8 cellular contexts compared by ENCODE assay signal in the genomic region with DNA sequence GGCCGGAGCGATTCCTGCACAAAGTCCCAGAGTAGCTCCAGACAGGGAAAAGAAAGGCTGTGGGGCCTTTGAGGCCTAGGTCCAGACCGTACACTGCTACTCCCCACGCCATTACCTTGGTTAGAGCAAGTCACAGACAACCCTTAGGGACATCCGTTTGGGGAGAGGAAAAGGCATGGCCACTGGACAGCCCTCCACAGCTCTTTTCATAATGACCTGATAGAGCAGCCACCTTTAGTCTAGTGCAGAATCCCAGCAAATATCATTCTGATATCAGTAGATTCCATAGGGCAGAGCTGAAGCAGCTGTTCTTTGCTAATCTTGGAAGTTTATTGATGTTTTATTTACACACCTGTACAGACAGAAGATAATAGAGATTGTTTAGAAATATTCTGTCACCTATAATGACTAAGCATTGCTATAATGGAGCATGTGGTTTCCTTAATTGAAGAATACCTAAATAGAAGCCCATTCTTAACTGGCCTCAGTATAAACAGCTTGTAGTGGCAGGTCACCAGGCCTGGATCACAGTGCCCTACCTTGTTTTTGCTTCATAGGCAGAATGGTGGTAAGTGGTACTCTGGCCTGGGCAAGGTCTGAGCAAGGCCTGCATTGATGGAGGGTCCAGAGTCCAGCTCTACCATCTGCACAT. TPM values are rescaled to one million over a fixed set of nuclear protein-coding genes. Genes with fewer than 3 reads are reported as not detected.
A peak's percentile ranks its signal among the peaks of the same experiment; 100 is the strongest.
DNase-seq lines count a peak whose midpoint lies in the region; ATAC-seq, FAIRE-seq and TF ChIP-seq lines count a peak whose summit lies in the region.

No MANE protein-coding gene starts in this region.

- POLR2A ChIA-PET in Panc1 (lab: Charles Lee): interaction anchor here (0.5 kb wide), 1 partner anchor 104 kb away, joined by 10 read pairs; no protein-coding TSS in a partner anchor

- no peak for FAIRE-seq in small intestine (lab: Jason Lieb, UNC)

- H3K27ac ChIP-seq in Panc1 (ENCODE audit: low read length) (peak overlapping the region; percentile 72), esophagus muscularis mucosa (replicated peaks in 1 of 4) (peak overlapping the region; percentile 64 to 81 (median 72)), small intestine (ENCODE audit: low read depth in 1 of 2, low read length in 1 of 2) (peak overlapping the region; percentile 91 to 95)

- in situ Hi-C loops in Panc1 (cut with HindIII; ENCODE audit: low pct_unique_long_range_greater_than_20kb, low sequenced_read_pairs): no loop called here

- H3K4me1 ChIP-seq in Panc1 (ENCODE audit: control insufficient read depth, insufficient read depth, low read length) (peaks cover 42% of the 10 kb centered on the region), esophagus muscularis mucosa (peaks cover 77 to 90% (median 84%) of the 10 kb centered on the region in 4 donors), small intestine (ENCODE audit: control insufficient read depth in 2 of 2, insufficient read depth in 1 of 2, low read depth in 1 of 2, low read length in 1 of 2) (peaks cover 25 to 27% of the 10 kb centered on the region in 2 donors)

- ATAC-seq in Panc1 (no peak), GM18868 (IDR thresholded peaks at IDR 0.05; ENCODE audit: unreplicated experiment) (no peak), HG03439 (IDR thresholded peaks at IDR 0.05; ENCODE audit: unreplicated experiment) (no peak)

- 50% methylated on average over 1 of the region's 5 CpGs for WGBS in esophagus muscularis mucosa
- 25 to 54% (median 25%) methylated on average over 5 of the region's 5 CpGs for WGBS in small intestine, 3 donors

- no TSS peak for BruUV-seq in Panc1 (replicated peaks; lab: Mats Ljungman, UMichigan)

- peaks cover 5% of the 10 kb centered on the region; the same call in 1 of the 2 replicates for H3K36me3 ChIP-seq in Panc1 (ENCODE audit: control insufficient read depth, insufficient read depth, low read length)
- H3K36me3 ChIP-seq in esophagus muscularis mucosa: peaks cover 0 to 10% (median 2%) of the 10 kb centered on the region in 4 donors
- H3K36me3 ChIP-seq in small intestine (ENCODE audit: control insufficient read depth in 2 of 2, insufficient read depth in 2 of 2, low read length in 2 of 2): peaks cover 0 to under 1% of the 10 kb centered on the region in 2 donors

- no peak for TF ChIP-seq EP300 in esophagus muscularis mucosa (IDR thresholded peaks at IDR 0.05)

- H3K27me3 ChIP-seq in Panc1 (ENCODE audit: control insufficient read depth, insufficient read depth, low read length): no peaks in the 10 kb centered on the region
- no peaks in the 10 kb centered on the region for H3K27me3 ChIP-seq in esophagus muscularis mucosa
- H3K27me3 ChIP-seq in small intestine (ENCODE audit: control insufficient read depth in 2 of 2, insufficient read depth in 2 of 2, low read length in 2 of 2): no peaks in the 10 kb centered on the region

- DNase-seq in H4 (ENCODE audit: low spot score): peak; percentile 86
- DNase-seq in Panc1 (ENCODE audit: low read depth, low spot score): no peak
- no peak for DNase-seq in esophagus muscularis mucosa (ENCODE audit: extremely low spot score)
- peak; percentile 96 for DNase-seq in small intestine
- no peak for DNase-seq in NK-92 (lab: John Stamatoyannopoulos, UW; ENCODE audit: unreplicated experiment)
- no peak for DNase-seq in DMS114 treated with DMSO at 0.1 percent for 48 hours (lab: John Stamatoyannopoulos, UW; ENCODE audit: unreplicated experiment)

- TF ChIP-seq CTCF in Panc1 (IDR thresholded peaks at IDR 0.05) (no peak), esophagus muscularis mucosa (IDR thresholded peaks at IDR 0.05) (no peak)

- intact Hi-C loops in Panc1 (cut with micrococcal nuclease; ENCODE audit: unreplicated experiment): no loop called here
- intact Hi-C loops in esophagus muscularis mucosa (cut with DNase I): no loop called here

- TF ChIP-seq POLR2A in esophagus muscularis mucosa (IDR thresholded peaks at IDR 0.05; ENCODE audit: low read depth): no peak

- H3K9me3 ChIP-seq in Panc1 (ENCODE audit: control insufficient read depth, insufficient read depth, low read depth, low read length): no peaks in the 10 kb centered on the region
- no peaks in the 10 kb centered on the region for H3K9me3 ChIP-seq in esophagus muscularis mucosa
- no peaks in the 10 kb centered on the region for H3K9me3 ChIP-seq in small intestine (ENCODE audit: control insufficient read depth, low read depth)

- no peak overlapping the region for H3K4me3 ChIP-seq in Panc1 (ENCODE audit: low read depth in 2 of 2, low read length in 2 of 2)
- H3K4me3 ChIP-seq in esophagus muscularis mucosa: no peak overlapping the region
- no peak overlapping the region for H3K4me3 ChIP-seq in small intestine (ENCODE audit: low read depth in 1 of 2, low read length in 2 of 2)

- CTCF ChIA-PET in Panc1 (lab: Charles Lee): no interaction called here

RNA-seq across cellular contexts. Expression of a gene that starts 27.9 kb away (rescaled TPM):
- total RNA-seq in H4 (2014; rRNA removed; shearing (Covaris generic)): 67.1 and 93.7 TPM in 2 replicates
- 166 TPM for total RNA-seq in Panc1 (2021; ENCODE audit: unreplicated experiment)
- 167 TPM for polyA plus RNA-seq in Panc1 (2012; ENCODE audit: insufficient read length)
- total RNA-seq in esophagus muscularis mucosa: 100 to 1,000 TPM; 135 to 184 (median 145) TPM
- polyA plus RNA-seq in small intestine: 100 to 1,000 TPM in 2 of 3 donors, 10 to 100 TPM in 1; 66.8 to 136 (median 124) TPM

RNA-seq across cellular contexts. Expression of a gene that starts 52.3 kb away (rescaled TPM):
- total RNA-seq in H4 (2014; rRNA removed; shearing (Covaris generic)): 289 and 353 TPM in 2 replicates
- total RNA-seq in Panc1 (2021; ENCODE audit: unreplicated experiment) (123 TPM), esophagus muscularis mucosa (100 to 1,000 TPM in 2 of 4 donors, 10 to 100 TPM in 2; 82.3 to 154 (median 116) TPM)
- 186 TPM for polyA plus RNA-seq in Panc1 (2012; ENCODE audit: insufficient read length)
- 10 to 100 TPM; 64.8 to 83.9 (median 76.2) TPM for polyA plus RNA-seq in small intestine

Comparison
In these comparisons a context has a peak if more than half of its experiments do, and no peak if none do; other contexts are left out.
1. DNase-seq: peak in H4 (single experiment) and small intestine (single experiment); none in Panc1 (single experiment), esophagus muscularis mucosa (single experiment), NK-92 (single experiment) and DMS114 treated with DMSO at 0.1 percent for 48 hours (single experiment).
2. Peak in every context shown above with its lines, with median percentiles within 50 percentile points of each other: H3K27ac ChIP-seq.